Comparison of ENCODE assay signal across 1 cellular context in the genomic region with DNA sequence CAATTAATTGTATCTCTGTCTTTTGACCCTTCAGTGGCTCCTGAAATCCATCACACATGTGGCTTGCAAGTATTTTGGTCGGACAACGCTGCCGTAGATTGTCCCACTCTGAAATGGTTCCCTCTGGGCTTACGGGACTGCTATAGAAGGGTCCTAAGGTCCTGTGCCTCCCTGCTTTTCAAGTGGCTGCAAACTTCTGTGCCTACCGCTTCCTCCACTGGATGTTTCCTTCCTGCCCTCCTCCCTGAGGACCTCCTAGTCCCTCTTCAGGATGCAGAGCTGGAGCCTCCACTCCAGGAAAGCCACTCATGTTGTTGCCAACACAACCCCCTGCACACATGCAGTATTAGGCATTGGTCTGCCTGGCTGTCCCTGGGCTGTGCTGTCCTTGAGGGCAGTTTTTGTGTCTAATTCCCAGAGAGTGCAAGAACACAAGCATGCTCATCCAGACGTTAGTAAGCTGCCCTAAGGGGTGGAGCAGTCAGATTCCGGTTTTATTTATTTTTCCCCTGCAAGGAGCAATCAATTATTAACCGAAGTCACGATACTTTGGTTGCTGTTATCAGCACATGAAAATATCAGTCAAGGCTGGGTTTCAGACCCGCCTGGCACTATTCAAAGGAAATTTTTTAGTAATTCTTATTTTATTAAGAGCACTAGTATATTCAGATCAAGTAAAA.
TF ChIP-seq lines count a peak whose summit lies in the region.
"Not testable (repeated sequence)": the region's sequence is repeated elsewhere in the genome, so short reads cannot be mapped to it uniquely, and the experiment has no call there.

No MANE protein-coding gene starts in this region.

TF ChIP-seq in HepG2, 621 proteins besides CTCF, POLR2A, EP300 and RAD21 (continued from another document and continues in another):
- TF ChIP-seq, protein P1, sequence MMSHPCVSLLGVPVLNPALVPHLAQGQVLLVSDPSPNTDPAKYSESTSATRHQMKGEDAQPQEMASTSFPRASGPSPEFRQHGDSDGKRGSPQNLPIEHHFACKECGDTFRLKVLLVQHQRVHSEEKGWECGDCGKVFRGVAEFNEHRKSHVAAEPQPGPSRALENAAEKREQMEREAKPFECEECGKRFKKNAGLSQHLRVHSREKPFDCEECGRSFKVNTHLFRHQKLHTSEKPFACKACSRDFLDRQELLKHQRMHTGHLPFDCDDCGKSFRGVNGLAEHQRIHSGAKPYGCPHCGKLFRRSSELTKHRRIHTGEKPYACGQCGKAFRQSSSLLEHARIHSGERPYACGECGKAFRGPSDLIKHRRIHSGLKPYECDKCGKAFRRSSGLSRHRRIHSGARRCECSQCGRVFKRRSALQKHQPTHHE (CRISPR knock-in tag; IDR thresholded peaks at IDR 0.05; ENCODE audit: borderline replicate concordance), result peak; percentile 63; the same call in 1 of the 2 replicates
- TF ChIP-seq, protein P2, sequence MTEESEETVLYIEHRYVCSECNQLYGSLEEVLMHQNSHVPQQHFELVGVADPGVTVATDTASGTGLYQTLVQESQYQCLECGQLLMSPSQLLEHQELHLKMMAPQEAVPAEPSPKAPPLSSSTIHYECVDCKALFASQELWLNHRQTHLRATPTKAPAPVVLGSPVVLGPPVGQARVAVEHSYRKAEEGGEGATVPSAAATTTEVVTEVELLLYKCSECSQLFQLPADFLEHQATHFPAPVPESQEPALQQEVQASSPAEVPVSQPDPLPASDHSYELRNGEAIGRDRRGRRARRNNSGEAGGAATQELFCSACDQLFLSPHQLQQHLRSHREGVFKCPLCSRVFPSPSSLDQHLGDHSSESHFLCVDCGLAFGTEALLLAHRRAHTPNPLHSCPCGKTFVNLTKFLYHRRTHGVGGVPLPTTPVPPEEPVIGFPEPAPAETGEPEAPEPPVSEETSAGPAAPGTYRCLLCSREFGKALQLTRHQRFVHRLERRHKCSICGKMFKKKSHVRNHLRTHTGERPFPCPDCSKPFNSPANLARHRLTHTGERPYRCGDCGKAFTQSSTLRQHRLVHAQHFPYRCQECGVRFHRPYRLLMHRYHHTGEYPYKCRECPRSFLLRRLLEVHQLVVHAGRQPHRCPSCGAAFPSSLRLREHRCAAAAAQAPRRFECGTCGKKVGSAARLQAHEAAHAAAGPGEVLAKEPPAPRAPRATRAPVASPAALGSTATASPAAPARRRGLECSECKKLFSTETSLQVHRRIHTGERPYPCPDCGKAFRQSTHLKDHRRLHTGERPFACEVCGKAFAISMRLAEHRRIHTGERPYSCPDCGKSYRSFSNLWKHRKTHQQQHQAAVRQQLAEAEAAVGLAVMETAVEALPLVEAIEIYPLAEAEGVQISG (CRISPR knock-in tag; IDR thresholded peaks at IDR 0.05), result peak; percentile 89
- TF ChIP-seq KLF16 (CRISPR knock-in tag; IDR thresholded peaks at IDR 0.05) (peak in 1 of 2 experiments; percentile 74; a peak in 2 of 4 replicates), ZSCAN9 (CRISPR knock-in tag; IDR thresholded peaks at IDR 0.05; ENCODE audit: borderline replicate concordance) (peak; percentile 68; the same call in 1 of the 2 replicates), ZSCAN31 (CRISPR knock-in tag; IDR thresholded peaks at IDR 0.05; ENCODE audit: low read depth) (0 out of 2 replicates have a peak, but pooled peaks have one; percentile 20), HMG20B (CRISPR knock-in tag; conservative IDR thresholded peaks at IDR 0.05) (peak; percentile 73; the same call in 1 of the 2 replicates), HDAC1 (CRISPR knock-in tag; IDR thresholded peaks at IDR 0.05) (peak; percentile 82), ZNF550 (CRISPR knock-in tag; IDR thresholded peaks at IDR 0.05; ENCODE audit: borderline replicate concordance) (0 out of 2 replicates have a peak, but pooled peaks have one; percentile 57), ZNF614 (CRISPR knock-in tag; IDR thresholded peaks at IDR 0.05; ENCODE audit: borderline replicate concordance) (0 out of 2 replicates have a peak, but pooled peaks have one; percentile 48), ZNF788 (CRISPR knock-in tag; IDR thresholded peaks at IDR 0.05; ENCODE audit: borderline replicate concordance) (peak; percentile 77; the same call in 1 of the 2 replicates), ZFP90 (CRISPR knock-in tag; IDR thresholded peaks at IDR 0.05; ENCODE audit: borderline replicate concordance) (0 out of 2 replicates have a peak, but pooled peaks have one; percentile 9), KAT8 (CRISPR knock-in tag; IDR thresholded peaks at IDR 0.05) (peak; percentile 94), HNF4G (IDR thresholded peaks at IDR 0.05; ENCODE audit: borderline replicate concordance, low read depth, low read length) (peak; percentile 35; the same call in 1 of the 2 replicates), ELF3 (CRISPR knock-in tag; IDR thresholded peaks at IDR 0.05) (peak; percentile 68), SRF (IDR thresholded peaks at IDR 0.05; ENCODE audit: low read depth, low read length) (0 out of 2 replicates have a peak, but pooled peaks have one; percentile 37), CEBPG (CRISPR knock-in tag; IDR thresholded peaks at IDR 0.05) (peak; percentile 45)
- TF ChIP-seq, protein P3, sequence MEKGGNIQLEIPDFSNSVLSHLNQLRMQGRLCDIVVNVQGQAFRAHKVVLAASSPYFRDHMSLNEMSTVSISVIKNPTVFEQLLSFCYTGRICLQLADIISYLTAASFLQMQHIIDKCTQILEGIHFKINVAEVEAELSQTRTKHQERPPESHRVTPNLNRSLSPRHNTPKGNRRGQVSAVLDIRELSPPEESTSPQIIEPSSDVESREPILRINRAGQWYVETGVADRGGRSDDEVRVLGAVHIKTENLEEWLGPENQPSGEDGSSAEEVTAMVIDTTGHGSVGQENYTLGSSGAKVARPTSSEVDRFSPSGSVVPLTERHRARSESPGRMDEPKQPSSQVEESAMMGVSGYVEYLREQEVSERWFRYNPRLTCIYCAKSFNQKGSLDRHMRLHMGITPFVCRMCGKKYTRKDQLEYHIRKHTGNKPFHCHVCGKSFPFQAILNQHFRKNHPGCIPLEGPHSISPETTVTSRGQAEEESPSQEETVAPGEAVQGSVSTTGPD (CRISPR knock-in tag; IDR thresholded peaks at IDR 0.05), result 0 out of 2 replicates have a peak, but pooled peaks have one; percentile 30
- TF ChIP-seq, protein P4, sequence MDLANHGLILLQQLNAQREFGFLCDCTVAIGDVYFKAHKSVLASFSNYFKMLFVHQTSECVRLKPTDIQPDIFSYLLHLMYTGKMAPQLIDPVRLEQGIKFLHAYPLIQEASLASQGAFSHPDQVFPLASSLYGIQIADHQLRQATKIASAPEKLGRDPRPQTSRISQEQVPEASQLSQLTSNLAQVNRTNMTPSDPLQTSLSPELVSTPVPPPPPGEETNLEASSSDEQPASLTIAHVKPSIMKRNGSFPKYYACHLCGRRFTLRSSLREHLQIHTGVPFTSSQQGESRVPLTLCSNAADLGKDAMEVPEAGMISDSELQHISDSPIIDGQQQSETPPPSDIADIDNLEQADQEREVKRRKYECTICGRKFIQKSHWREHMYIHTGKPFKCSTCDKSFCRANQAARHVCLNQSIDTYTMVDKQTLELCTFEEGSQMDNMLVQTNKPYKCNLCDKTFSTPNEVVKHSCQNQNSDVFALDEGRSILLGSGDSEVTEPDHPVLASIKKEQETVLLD (CRISPR knock-in tag; IDR thresholded peaks at IDR 0.05; ENCODE audit: low read depth), result 0 out of 2 replicates have a peak, but pooled peaks have one; percentile 37
- TF ChIP-seq, protein P5, sequence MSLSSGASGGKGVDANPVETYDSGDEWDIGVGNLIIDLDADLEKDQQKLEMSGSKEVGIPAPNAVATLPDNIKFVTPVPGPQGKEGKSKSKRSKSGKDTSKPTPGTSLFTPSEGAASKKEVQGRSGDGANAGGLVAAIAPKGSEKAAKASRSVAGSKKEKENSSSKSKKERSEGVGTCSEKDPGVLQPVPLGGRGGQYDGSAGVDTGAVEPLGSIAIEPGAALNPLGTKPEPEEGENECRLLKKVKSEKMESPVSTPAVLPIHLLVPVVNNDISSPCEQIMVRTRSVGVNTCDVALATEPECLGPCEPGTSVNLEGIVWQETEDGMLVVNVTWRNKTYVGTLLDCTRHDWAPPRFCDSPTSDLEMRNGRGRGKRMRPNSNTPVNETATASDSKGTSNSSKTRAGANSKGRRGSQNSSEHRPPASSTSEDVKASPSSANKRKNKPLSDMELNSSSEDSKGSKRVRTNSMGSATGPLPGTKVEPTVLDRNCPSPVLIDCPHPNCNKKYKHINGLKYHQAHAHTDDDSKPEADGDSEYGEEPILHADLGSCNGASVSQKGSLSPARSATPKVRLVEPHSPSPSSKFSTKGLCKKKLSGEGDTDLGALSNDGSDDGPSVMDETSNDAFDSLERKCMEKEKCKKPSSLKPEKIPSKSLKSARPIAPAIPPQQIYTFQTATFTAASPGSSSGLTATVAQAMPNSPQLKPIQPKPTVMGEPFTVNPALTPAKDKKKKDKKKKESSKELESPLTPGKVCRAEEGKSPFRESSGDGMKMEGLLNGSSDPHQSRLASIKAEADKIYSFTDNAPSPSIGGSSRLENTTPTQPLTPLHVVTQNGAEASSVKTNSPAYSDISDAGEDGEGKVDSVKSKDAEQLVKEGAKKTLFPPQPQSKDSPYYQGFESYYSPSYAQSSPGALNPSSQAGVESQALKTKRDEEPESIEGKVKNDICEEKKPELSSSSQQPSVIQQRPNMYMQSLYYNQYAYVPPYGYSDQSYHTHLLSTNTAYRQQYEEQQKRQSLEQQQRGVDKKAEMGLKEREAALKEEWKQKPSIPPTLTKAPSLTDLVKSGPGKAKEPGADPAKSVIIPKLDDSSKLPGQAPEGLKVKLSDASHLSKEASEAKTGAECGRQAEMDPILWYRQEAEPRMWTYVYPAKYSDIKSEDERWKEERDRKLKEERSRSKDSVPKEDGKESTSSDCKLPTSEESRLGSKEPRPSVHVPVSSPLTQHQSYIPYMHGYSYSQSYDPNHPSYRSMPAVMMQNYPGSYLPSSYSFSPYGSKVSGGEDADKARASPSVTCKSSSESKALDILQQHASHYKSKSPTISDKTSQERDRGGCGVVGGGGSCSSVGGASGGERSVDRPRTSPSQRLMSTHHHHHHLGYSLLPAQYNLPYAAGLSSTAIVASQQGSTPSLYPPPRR (CRISPR knock-in tag; IDR thresholded peaks at IDR 0.05; ENCODE audit: borderline replicate concordance), result 0 out of 2 replicates have a peak, but pooled peaks have one; percentile 20
- TF ChIP-seq, protein P6, sequence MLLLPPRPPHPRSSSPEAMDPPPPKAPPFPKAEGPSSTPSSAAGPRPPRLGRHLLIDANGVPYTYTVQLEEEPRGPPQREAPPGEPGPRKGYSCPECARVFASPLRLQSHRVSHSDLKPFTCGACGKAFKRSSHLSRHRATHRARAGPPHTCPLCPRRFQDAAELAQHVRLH (CRISPR knock-in tag; IDR thresholded peaks at IDR 0.05; ENCODE audit: borderline replicate concordance, low read depth), result 0 out of 2 replicates have a peak, but pooled peaks have one; percentile 14
- TF ChIP-seq HNF4G (CRISPR knock-in tag; IDR thresholded peaks at IDR 0.05; ENCODE audit: borderline replicate concordance, low read depth), result not testable (repeated sequence)
- TF ChIP-seq, protein P7, sequence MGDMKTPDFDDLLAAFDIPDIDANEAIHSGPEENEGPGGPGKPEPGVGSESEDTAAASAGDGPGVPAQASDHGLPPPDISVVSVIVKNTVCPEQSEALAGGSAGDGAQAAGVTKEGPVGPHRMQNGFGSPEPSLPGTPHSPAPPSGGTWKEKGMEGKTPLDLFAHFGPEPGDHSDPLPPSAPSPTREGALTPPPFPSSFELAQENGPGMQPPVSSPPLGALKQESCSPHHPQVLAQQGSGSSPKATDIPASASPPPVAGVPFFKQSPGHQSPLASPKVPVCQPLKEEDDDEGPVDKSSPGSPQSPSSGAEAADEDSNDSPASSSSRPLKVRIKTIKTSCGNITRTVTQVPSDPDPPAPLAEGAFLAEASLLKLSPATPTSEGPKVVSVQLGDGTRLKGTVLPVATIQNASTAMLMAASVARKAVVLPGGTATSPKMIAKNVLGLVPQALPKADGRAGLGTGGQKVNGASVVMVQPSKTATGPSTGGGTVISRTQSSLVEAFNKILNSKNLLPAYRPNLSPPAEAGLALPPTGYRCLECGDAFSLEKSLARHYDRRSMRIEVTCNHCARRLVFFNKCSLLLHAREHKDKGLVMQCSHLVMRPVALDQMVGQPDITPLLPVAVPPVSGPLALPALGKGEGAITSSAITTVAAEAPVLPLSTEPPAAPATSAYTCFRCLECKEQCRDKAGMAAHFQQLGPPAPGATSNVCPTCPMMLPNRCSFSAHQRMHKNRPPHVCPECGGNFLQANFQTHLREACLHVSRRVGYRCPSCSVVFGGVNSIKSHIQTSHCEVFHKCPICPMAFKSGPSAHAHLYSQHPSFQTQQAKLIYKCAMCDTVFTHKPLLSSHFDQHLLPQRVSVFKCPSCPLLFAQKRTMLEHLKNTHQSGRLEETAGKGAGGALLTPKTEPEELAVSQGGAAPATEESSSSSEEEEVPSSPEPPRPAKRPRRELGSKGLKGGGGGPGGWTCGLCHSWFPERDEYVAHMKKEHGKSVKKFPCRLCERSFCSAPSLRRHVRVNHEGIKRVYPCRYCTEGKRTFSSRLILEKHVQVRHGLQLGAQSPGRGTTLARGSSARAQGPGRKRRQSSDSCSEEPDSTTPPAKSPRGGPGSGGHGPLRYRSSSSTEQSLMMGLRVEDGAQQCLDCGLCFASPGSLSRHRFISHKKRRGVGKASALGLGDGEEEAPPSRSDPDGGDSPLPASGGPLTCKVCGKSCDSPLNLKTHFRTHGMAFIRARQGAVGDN (CRISPR knock-in tag; IDR thresholded peaks at IDR 0.05), result peak; percentile 56
